Comparison of ENCODE assay signal across 17 cellular contexts in the genomic region with DNA sequence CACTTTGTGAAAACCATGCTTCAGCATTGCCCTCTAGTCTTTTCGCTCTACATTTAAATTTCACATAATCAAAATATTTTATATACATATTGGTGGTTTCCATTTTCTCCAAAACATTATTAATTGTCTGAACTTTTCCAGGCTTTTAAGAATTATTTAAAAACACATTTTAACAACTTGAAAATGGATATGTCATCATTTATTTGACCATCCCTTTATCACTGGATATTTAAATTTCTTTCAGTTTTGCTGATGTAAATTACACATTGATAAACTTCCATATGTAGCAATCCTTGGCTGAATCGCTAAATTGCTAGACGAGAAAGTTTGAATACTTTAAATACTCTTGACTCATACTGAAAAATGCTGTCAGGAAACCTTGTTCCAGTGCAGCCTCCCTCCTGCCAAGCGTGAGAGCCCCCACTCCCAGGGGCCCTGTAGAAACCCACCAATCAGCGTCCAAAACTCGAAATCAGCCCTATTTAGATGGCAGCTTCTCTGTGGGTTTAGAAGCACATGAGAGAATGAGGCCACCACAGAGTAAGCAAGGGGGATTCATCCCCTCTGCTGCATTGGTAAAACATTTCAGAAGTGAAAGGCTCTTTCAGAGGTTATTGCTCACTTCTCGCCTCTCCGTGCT.
DNase-seq lines count a peak whose midpoint lies in the region; ATAC-seq, FAIRE-seq and TF ChIP-seq lines count a peak whose summit lies in the region.
"Had no signal": no experiment of that assay in that cellular context is flagged by ENCODE, and none has a peak within 500 bp of the region (broad histone marks: within the 10 kb centered on the region; RNA-seq: fewer than 3 reads in every experiment).

No MANE protein-coding gene starts in this region.

- H3K9ac ChIP-seq in HepG2 (ENCODE audit: insufficient read depth, low read depth, low read length) (no peak overlapping the region), fibroblast of lung (ENCODE audit: insufficient read depth, low read length) (no peak overlapping the region)

- H3K79me2 ChIP-seq in HepG2 (ENCODE audit: insufficient read depth, low read length) = no peaks in the 10 kb centered on the region
- no peaks in the 10 kb centered on the region for H3K79me2 ChIP-seq in fibroblast of lung (ENCODE audit: control insufficient read depth, insufficient read depth, low read length)

- no peaks in the 10 kb centered on the region for H3K9me3 ChIP-seq in HepG2 (ENCODE audit: low read length)
- H3K9me3 ChIP-seq in right lobe of liver = no peaks in the 10 kb centered on the region
- H3K9me3 ChIP-seq in fibroblast of lung (ENCODE audit: control insufficient read depth, insufficient read depth, low read depth, low read length) = no peaks in the 10 kb centered on the region
- H3K9me3 ChIP-seq in ovary = no peaks in the 10 kb centered on the region
- H3K9me3 ChIP-seq: HAP-1, lower lobe of right lung had no signal

- H3K27ac ChIP-seq in HepG2 (ENCODE audit: extremely low read length, insufficient read depth, low read length) (no peak overlapping the region), right lobe of liver (no peak overlapping the region), fibroblast of lung (ENCODE audit: insufficient read depth, low read length) (no peak overlapping the region), ovary (no peak overlapping the region)
- H3K27ac ChIP-seq: lower lobe of right lung, SK-N-MC had no signal

- no TSS peak for BruUV-seq in HepG2 (replicated peaks; lab: Mats Ljungman, UMichigan)

- POLR2A ChIA-PET in HepG2 (lab: Yijun Ruan, JAX) = no interaction called here

- no peak for TF ChIP-seq CTCF in HepG2 (CRISPR knock-in tag; IDR thresholded peaks at IDR 0.05)
- TF ChIP-seq CTCF in right lobe of liver (IDR thresholded peaks at IDR 0.05) = no peak
- TF ChIP-seq CTCF in fibroblast of lung (conservative IDR thresholded peaks at IDR 0.05 in 1 of 2, IDR thresholded peaks at IDR 0.05 in 1 of 2; ENCODE audit: low read depth in 1 of 2, low read length in 2 of 2) = no peak
- no peak for TF ChIP-seq CTCF in ovary (IDR thresholded peaks at IDR 0.05)

- no peak for DNase-seq in HepG2 (ENCODE audit: low spot score)
- DNase-seq in right lobe of liver = no peak
- peak; percentile 43 to 69 for DNase-seq in fibroblast of lung (ENCODE audit: low read depth in 2 of 2)
- no peak for DNase-seq in ovary
- DNase-seq in inferior parietal cortex (ENCODE audit: extremely low spot score) = no peak
- DNase-seq: activated CD8-positive, alpha-beta T cell treated with anti-CD3 and anti-CD28 coated beads, Interleukin-2, amount 10 ng/mL, durations not matched to agents 7 days and 5 days; activated gamma-delta T cell; cerebellar nuclear complex; lower lobe of right lung; NCI-H1092 treated with DMSO at 0.1 percent for 48 hours; OCI-M1 had no signal

- H3K4me3 ChIP-seq in HepG2 (replicated peaks in 1 of 3; ENCODE audit: insufficient read depth in 1 of 3, low read depth in 2 of 3, low read length in 3 of 3) (no peak overlapping the region), right lobe of liver (no peak overlapping the region), fibroblast of lung (replicated peaks in 1 of 4; ENCODE audit: control extremely low read depth in 1 of 4, insufficient read depth in 1 of 4, low read depth in 3 of 4, low read length in 4 of 4) (no peak overlapping the region), ovary (no peak overlapping the region)
- H3K4me3 ChIP-seq: HAP-1, lower lobe of right lung, SK-N-MC had no signal

- H3K4me1 ChIP-seq in HepG2 (ENCODE audit: insufficient read depth, low read length) (no peaks in the 10 kb centered on the region), right lobe of liver (no peaks in the 10 kb centered on the region), fibroblast of lung (ENCODE audit: control insufficient read depth, extremely low read depth, insufficient read depth, low read length) (no peaks in the 10 kb centered on the region), ovary (ENCODE audit: insufficient read depth) (no peaks in the 10 kb centered on the region)
- H3K4me1 ChIP-seq: HAP-1, lower lobe of right lung had no signal

- TF ChIP-seq RAD21 in HepG2 (CRISPR knock-in tag; IDR thresholded peaks at IDR 0.05) = no peak

- intact Hi-C loops in HepG2 (cut with micrococcal nuclease; ENCODE audit: unreplicated experiment) (no loop called here), right lobe of liver (cut with DNase I) (no loop called here), ovary (cut with DNase I) (no loop called here)

- H2AFZ ChIP-seq in HepG2 (ENCODE audit: low read length) = no peak overlapping the region
- no peak overlapping the region for H2AFZ ChIP-seq in fibroblast of lung (ENCODE audit: low read length)

- H4K20me1 ChIP-seq in HepG2 (ENCODE audit: insufficient read depth, low read length) (no peaks in the 10 kb centered on the region), fibroblast of lung (ENCODE audit: control insufficient read depth, extremely low read depth, insufficient read depth, low read length) (no peaks in the 10 kb centered on the region)

- in situ Hi-C loops in HepG2 (cut with HindIII; ENCODE audit: extremely low pct_ligation_motif_present, low pct_unique_long_range_greater_than_20kb) = loop anchor here (10.0 kb wide), 1 partner anchor 202 kb away; no protein-coding TSS in a partner anchor

- no peak for TF ChIP-seq POLR2A in HepG2 (IDR thresholded peaks at IDR 0.05; ENCODE audit: insufficient read depth in 1 of 2, low read depth in 2 of 2, low read length in 2 of 2)
- no peak for TF ChIP-seq POLR2A in right lobe of liver (IDR thresholded peaks at IDR 0.05)
- TF ChIP-seq POLR2A in ovary (IDR thresholded peaks at IDR 0.05) = no peak

- peaks cover 0 to 3% of the 10 kb centered on the region in 2 experiments; a peak in 2 of 5 replicates for H3K27me3 ChIP-seq in HepG2 (ENCODE audit: control insufficient read depth in 1 of 2, insufficient read depth in 2 of 2, low read length in 2 of 2)
- no peaks in the 10 kb centered on the region for H3K27me3 ChIP-seq in right lobe of liver
- no peaks in the 10 kb centered on the region for H3K27me3 ChIP-seq in fibroblast of lung (ENCODE audit: control insufficient read depth, insufficient read depth, low read length)
- no peaks in the 10 kb centered on the region for H3K27me3 ChIP-seq in ovary

- H3K36me3 ChIP-seq in HepG2 (replicated peaks in 1 of 2; ENCODE audit: control insufficient read depth in 1 of 2, insufficient read depth in 2 of 2, low read length in 2 of 2) = no peaks in the 10 kb centered on the region
- no peaks in the 10 kb centered on the region for H3K36me3 ChIP-seq in right lobe of liver
- peaks cover 4% of the 10 kb centered on the region for H3K36me3 ChIP-seq in fibroblast of lung (ENCODE audit: control insufficient read depth, insufficient read depth, low read length)
- H3K36me3 ChIP-seq in ovary = no peaks in the 10 kb centered on the region

- ATAC-seq in HepG2 (no peak), right lobe of liver (no peak), HG03460 (IDR thresholded peaks at IDR 0.05; ENCODE audit: unreplicated experiment) (peak; percentile 72), HG02970 (IDR thresholded peaks at IDR 0.05; ENCODE audit: low FRiP score, unreplicated experiment) (no peak), GM21515 (IDR thresholded peaks at IDR 0.05; ENCODE audit: unreplicated experiment) (no peak)
- ATAC-seq: activated CD8-positive, alpha-beta T cell treated with anti-CD3 and anti-CD28 coated beads, Interleukin-2, amount 10 ng/mL, durations not matched to agents 7 days and 5 days had no signal

- CTCF ChIA-PET in HepG2 (lab: Yijun Ruan, JAX; ENCODE audit: low intra/inter-chr PET ratio, low total read pairs) = no interaction called here

- TF ChIP-seq EP300 in HepG2 (IDR thresholded peaks at IDR 0.05; ENCODE audit: low read depth in 2 of 2, low read length in 2 of 2) (no peak), HepG2 (CRISPR knock-in tag; IDR thresholded peaks at IDR 0.05; ENCODE audit: borderline replicate concordance) (no peak), ovary (IDR thresholded peaks at IDR 0.05) (no peak)

- 53% methylated on average over 8 of the region's 8 CpGs for WGBS in HepG2 (ENCODE audit: low lambda C conversion rate)
- WGBS in right lobe of liver (ENCODE audit: insufficient coverage, low coverage, low lambda C conversion rate, missing lambda C conversion rate) = 62% methylated on average over 7 of the region's 8 CpGs
- WGBS in ovary, 3 donors = 54 to 60% (median 58%) methylated on average over 8 of the region's 8 CpGs

- no peak overlapping the region for H3K4me2 ChIP-seq in HepG2 (ENCODE audit: low read depth, low read length)
- no peak overlapping the region for H3K4me2 ChIP-seq in fibroblast of lung (ENCODE audit: extremely low read depth, insufficient read depth, low read length)

- no peak for FAIRE-seq in HepG2 (lab: Jason Lieb, UNC)
- FAIRE-seq: D721Med had no signal

TF ChIP-seq in HepG2, 621 proteins besides CTCF, POLR2A, EP300 and RAD21:
- TF ChIP-seq MAFF (IDR thresholded peaks at IDR 0.05; ENCODE audit: low read depth, low read length) = peak; percentile 49; the same call in 1 of the 2 replicates
- no peak for TF ChIP-seq NFYC (CRISPR knock-in tag; IDR thresholded peaks at IDR 0.05)
- TF ChIP-seq ZNF496 (CRISPR knock-in tag; IDR thresholded peaks at IDR 0.05; ENCODE audit: insufficient replicate concordance) = no peak
- no peak for TF ChIP-seq MTF2 (CRISPR knock-in tag; IDR thresholded peaks at IDR 0.05; ENCODE audit: borderline replicate concordance)
- TF ChIP-seq NONO (IDR thresholded peaks at IDR 0.05) = no peak
- TF ChIP-seq NONO (CRISPR knock-in tag; conservative IDR thresholded peaks at IDR 0.05) = no peak
- TF ChIP-seq SKI (IDR thresholded peaks at IDR 0.05; ENCODE audit: partially characterized antibody) = no peak
- TF ChIP-seq FOXK1 (CRISPR knock-in tag; IDR thresholded peaks at IDR 0.05; ENCODE audit: borderline replicate concordance, low read depth) = no peak
- TF ChIP-seq MED1 (CRISPR knock-in tag; IDR thresholded peaks at IDR 0.05) = no peak
- peak; percentile 22 to 61; a peak in 2 of 4 replicates for TF ChIP-seq MAFK (conservative IDR thresholded peaks at IDR 0.05 in 1 of 2, IDR thresholded peaks at IDR 0.05 in 1 of 2; ENCODE audit: low read length in 2 of 2)
TF ChIP-seq in HepG2: peak in this region for 2.

Comparison
In these comparisons a context has a peak if more than half of its experiments do, and no peak if none do; other contexts are left out.
1. DNase-seq: peak in fibroblast of lung (2 of 2); none in HepG2 (single experiment), right lobe of liver (0 of 3), ovary (0 of 5) and inferior parietal cortex (single experiment).